ENCODE assay signal across 17 cellular contexts in the genomic region with DNA sequence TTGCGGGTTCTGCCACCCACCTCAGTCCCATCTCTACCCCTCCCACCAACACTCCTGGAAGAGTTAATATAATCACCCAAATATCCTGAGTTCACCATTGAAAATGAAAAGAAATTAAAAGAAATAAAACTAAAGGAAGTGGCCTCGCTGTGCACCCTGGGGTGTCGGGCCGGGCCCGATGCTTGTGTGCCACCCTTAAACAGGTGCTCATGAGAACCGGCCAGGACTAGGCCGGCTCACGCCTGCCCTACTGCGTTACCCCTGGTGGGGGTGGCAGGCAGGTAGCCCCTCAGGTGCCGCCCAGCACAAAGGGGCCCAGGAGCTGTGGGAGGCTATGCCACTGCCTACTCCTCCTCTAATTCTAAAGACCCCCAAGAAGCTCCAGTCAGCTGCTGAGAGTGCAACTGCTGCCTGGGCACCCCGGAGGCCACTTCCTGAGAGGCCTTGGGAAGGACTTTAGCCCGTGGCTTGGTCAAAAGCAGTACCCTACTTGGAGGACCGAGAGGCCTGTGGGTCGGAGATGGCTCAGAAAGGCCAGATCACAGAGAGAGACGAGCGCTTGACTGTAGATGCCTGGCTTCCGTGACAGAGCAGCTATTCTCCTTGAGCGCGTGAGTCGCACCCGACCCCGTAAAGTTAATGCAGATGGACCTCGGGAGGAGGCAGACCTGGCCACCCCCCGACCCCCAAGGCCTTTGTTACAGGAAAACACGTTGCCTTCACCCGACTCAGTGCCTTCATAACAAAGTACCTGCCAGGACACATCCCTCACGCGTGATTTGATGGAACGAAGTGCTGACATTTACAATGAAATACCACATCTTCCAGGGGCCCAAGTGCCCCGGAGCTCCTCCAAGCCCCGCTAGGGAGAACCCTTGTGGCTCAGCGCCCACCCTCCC. TPM values are rescaled to one million over a fixed set of nuclear protein-coding genes. Genes with fewer than 3 reads are reported as not detected.
DNase-seq lines count a peak whose midpoint lies in the region; ATAC-seq and TF ChIP-seq lines count a peak whose summit lies in the region.
"Had no signal": no experiment of that assay in that cellular context is flagged by ENCODE, and none has a peak within 500 bp of the region (broad histone marks: within the 10 kb centered on the region; RNA-seq: fewer than 3 reads in every experiment).

No MANE protein-coding gene starts in this region.

- 92 to 94% methylated on average over 24 to 32 of the region's 32 CpGs for WGBS in endodermal cell (ENCODE audit: insufficient coverage in 1 of 2, insufficient read length in 1 of 2), 2 experiments
- WGBS in testis, 2 donors, result 84 to 87% methylated on average over 31 to 32 of the region's 32 CpGs

- no peaks in the 10 kb centered on the region for H3K36me3 Mint-ChIP-seq in endodermal cell (ENCODE audit: low read depth)
- H3K36me3 Mint-ChIP-seq: CD4-positive, alpha-beta memory T cell had no signal

- H3K27me3 ChIP-seq in endodermal cell (ENCODE audit: control insufficient read depth, insufficient read depth, low read length, poor library complexity, severe bottlenecking), result no peaks in the 10 kb centered on the region
- no peaks in the 10 kb centered on the region for H3K27me3 ChIP-seq in testis

- no peaks in the 10 kb centered on the region for H3K9me3 Mint-ChIP-seq in endodermal cell
- H3K9me3 Mint-ChIP-seq: CD4-positive, alpha-beta memory T cell had no signal

- no peak overlapping the region for H3K27ac Mint-ChIP-seq in endodermal cell
- H3K27ac Mint-ChIP-seq: CD4-positive, alpha-beta memory T cell had no signal

- ATAC-seq in sciatic nerve, result no peak
- ATAC-seq: GM12878, K562 had no signal

- H3K36me3 ChIP-seq in endodermal cell (ENCODE audit: control insufficient read depth, insufficient read depth, low read length), result no peaks in the 10 kb centered on the region
- no peaks in the 10 kb centered on the region for H3K36me3 ChIP-seq in testis (ENCODE audit: low read depth, missing control alignments)

- TF ChIP-seq CTCF in endodermal cell (conservative IDR thresholded peaks at IDR 0.05), result no peak
- no peak for TF ChIP-seq CTCF in testis (IDR thresholded peaks at IDR 0.05)

- peak; percentile 40 for DNase-seq in activated CD8-positive, alpha-beta memory T cell treated with anti-CD3 and anti-CD28 coated beads, Interleukin-2, amount 50 U/mL, for 48 hours
- no peak for DNase-seq in activated CD8-positive, alpha-beta memory T cell treated with anti-CD3 and anti-CD28 coated beads, Interleukin-2, amount 50 U/mL, for 4 hours
- DNase-seq in endodermal cell (peak; percentile 38), sciatic nerve (ENCODE audit: low spot score) (peak; percentile 33), ureter (ENCODE audit: low spot score) (peak; percentile 32), T-helper 2 cell (no peak), testis (no peak)
- DNase-seq in activated CD4-positive, alpha-beta T cell treated with anti-CD3 and anti-CD28 coated beads for 1 hour, result no peak
- DNase-seq: 8988T; CD4-positive, alpha-beta memory T cell; GDM1; NCI-H187; NCI-H345; NCI-H526 treated with DMSO at 0.1 percent for 48 hours; NK-92 treated with Interleukin-12 subunit alpha and Interleukin-12 subunit beta, amount 100 ng/mL, for 24 hours had no signal

- no peaks in the 10 kb centered on the region for H3K4me1 Mint-ChIP-seq in endodermal cell
- H3K4me1 Mint-ChIP-seq: CD4-positive, alpha-beta memory T cell had no signal

- H3K27ac ChIP-seq in endodermal cell (ENCODE audit: low read depth, low read length) (no peak overlapping the region), testis (no peak overlapping the region)

- no peak for TF ChIP-seq POLR2A in testis (IDR thresholded peaks at IDR 0.05)

- no peaks in the 10 kb centered on the region for H3K27me3 Mint-ChIP-seq in endodermal cell (ENCODE audit: insufficient read depth)

- H3K9ac ChIP-seq in endodermal cell (ENCODE audit: extremely low read depth, low read length, poor library complexity, severe bottlenecking), result no peak overlapping the region

- no peak overlapping the region for H3K4me3 ChIP-seq in endodermal cell (ENCODE audit: low read length)
- H3K4me3 ChIP-seq in testis, result no peak overlapping the region
- H3K4me3 ChIP-seq: GM12878, K562 had no signal

- H3K4me1 ChIP-seq in endodermal cell (ENCODE audit: control insufficient read depth, insufficient read depth, low read length) (no peaks in the 10 kb centered on the region), testis (no peaks in the 10 kb centered on the region)

- no peaks in the 10 kb centered on the region for H3K9me3 ChIP-seq in endodermal cell (ENCODE audit: control insufficient read depth, low read length)
- H3K9me3 ChIP-seq in testis, result no peaks in the 10 kb centered on the region

- intact Hi-C loops in sciatic nerve (cut with DNase I) (no loop called here), testis (cut with DNase I; ENCODE audit: low total_unique reads) (no loop called here)

- H3K4me3 Mint-ChIP-seq in endodermal cell, result no peak overlapping the region
- H3K4me3 Mint-ChIP-seq: CD4-positive, alpha-beta memory T cell had no signal

RNA-seq across cellular contexts. Expression of gene PPP2R2D, which starts 51.0 kb away (rescaled TPM):
- total RNA-seq in endodermal cell (10 to 100 TPM; 35.5 to 37.5 TPM), sciatic nerve (30.1 TPM), ureter (47.0 TPM), testis (10 to 100 TPM; 48.5 to 49.2 TPM)
- 36.0 TPM for polyA plus RNA-seq in endodermal cell (2013, experiment 1 of 2)
- 35.4 TPM for polyA plus RNA-seq in endodermal cell (2013, experiment 2 of 2)
- polyA plus RNA-seq in testis (ENCODE audit: insufficient read depth, low read depth, low replicate concordance), result 34.9 TPM

Comparison
In these comparisons a context has a peak if more than half of its experiments do, and no peak if none do; other contexts are left out.
1. DNase-seq: peak in activated CD8-positive, alpha-beta memory T cell treated with anti-CD3 and anti-CD28 coated beads, Interleukin-2, amount 50 U/mL, for 48 hours (single experiment), endodermal cell (single experiment), sciatic nerve (single experiment) and ureter (single experiment); none in activated CD8-positive, alpha-beta memory T cell treated with anti-CD3 and anti-CD28 coated beads, Interleukin-2, amount 50 U/mL, for 4 hours (single experiment), activated CD4-positive, alpha-beta T cell treated with anti-CD3 and anti-CD28 coated beads for 1 hour (single experiment), T-helper 2 cell (0 of 5) and testis (single experiment).